ENCODE assay signal across 1 cellular context in genomic region chr6:5082487-5083306, GRCh38.
A peak's percentile ranks its signal among the peaks of the same experiment; 100 is the strongest.
TF ChIP-seq lines count a peak whose summit lies in the region.

No MANE protein-coding gene starts in this region.

TF ChIP-seq in HepG2, 621 proteins besides CTCF, POLR2A, EP300 and RAD21 (continued from another document and continues in another):
- TF ChIP-seq, protein P1, sequence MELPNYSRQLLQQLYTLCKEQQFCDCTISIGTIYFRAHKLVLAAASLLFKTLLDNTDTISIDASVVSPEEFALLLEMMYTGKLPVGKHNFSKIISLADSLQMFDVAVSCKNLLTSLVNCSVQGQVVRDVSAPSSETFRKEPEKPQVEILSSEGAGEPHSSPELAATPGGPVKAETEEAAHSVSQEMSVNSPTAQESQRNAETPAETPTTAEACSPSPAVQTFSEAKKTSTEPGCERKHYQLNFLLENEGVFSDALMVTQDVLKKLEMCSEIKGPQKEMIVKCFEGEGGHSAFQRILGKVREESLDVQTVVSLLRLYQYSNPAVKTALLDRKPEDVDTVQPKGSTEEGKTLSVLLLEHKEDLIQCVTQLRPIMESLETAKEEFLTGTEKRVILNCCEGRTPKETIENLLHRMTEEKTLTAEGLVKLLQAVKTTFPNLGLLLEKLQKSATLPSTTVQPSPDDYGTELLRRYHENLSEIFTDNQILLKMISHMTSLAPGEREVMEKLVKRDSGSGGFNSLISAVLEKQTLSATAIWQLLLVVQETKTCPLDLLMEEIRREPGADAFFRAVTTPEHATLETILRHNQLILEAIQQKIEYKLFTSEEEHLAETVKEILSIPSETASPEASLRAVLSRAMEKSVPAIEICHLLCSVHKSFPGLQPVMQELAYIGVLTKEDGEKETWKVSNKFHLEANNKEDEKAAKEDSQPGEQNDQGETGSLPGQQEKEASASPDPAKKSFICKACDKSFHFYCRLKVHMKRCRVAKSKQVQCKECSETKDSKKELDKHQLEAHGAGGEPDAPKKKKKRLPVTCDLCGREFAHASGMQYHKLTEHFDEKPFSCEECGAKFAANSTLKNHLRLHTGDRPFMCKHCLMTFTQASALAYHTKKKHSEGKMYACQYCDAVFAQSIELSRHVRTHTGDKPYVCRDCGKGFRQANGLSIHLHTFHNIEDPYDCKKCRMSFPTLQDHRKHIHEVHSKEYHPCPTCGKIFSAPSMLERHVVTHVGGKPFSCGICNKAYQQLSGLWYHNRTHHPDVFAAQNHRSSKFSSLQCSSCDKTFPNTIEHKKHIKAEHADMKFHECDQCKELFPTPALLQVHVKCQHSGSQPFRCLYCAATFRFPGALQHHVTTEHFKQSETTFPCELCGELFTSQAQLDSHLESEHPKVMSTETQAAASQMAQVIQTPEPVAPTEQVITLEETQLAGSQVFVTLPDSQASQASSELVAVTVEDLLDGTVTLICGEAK (IDR thresholded peaks at IDR 0.05): no peak
- TF ChIP-seq, protein P1 (CRISPR knock-in tag; IDR thresholded peaks at IDR 0.05): peak; percentile 83
- no peak for TF ChIP-seq FLYWCH1 (CRISPR knock-in tag; IDR thresholded peaks at IDR 0.05)
- no peak for TF ChIP-seq KLF15 (CRISPR knock-in tag; IDR thresholded peaks at IDR 0.05; ENCODE audit: borderline replicate concordance)
- TF ChIP-seq DNMT3B (CRISPR knock-in tag; conservative IDR thresholded peaks at IDR 0.05): no peak
- TF ChIP-seq ZFX (CRISPR knock-in tag; IDR thresholded peaks at IDR 0.05; ENCODE audit: low read depth): peak; percentile 96
- no peak for TF ChIP-seq ZEB1 (IDR thresholded peaks at IDR 0.05; ENCODE audit: insufficient replicate concordance, low read depth)
- TF ChIP-seq, protein P2, sequence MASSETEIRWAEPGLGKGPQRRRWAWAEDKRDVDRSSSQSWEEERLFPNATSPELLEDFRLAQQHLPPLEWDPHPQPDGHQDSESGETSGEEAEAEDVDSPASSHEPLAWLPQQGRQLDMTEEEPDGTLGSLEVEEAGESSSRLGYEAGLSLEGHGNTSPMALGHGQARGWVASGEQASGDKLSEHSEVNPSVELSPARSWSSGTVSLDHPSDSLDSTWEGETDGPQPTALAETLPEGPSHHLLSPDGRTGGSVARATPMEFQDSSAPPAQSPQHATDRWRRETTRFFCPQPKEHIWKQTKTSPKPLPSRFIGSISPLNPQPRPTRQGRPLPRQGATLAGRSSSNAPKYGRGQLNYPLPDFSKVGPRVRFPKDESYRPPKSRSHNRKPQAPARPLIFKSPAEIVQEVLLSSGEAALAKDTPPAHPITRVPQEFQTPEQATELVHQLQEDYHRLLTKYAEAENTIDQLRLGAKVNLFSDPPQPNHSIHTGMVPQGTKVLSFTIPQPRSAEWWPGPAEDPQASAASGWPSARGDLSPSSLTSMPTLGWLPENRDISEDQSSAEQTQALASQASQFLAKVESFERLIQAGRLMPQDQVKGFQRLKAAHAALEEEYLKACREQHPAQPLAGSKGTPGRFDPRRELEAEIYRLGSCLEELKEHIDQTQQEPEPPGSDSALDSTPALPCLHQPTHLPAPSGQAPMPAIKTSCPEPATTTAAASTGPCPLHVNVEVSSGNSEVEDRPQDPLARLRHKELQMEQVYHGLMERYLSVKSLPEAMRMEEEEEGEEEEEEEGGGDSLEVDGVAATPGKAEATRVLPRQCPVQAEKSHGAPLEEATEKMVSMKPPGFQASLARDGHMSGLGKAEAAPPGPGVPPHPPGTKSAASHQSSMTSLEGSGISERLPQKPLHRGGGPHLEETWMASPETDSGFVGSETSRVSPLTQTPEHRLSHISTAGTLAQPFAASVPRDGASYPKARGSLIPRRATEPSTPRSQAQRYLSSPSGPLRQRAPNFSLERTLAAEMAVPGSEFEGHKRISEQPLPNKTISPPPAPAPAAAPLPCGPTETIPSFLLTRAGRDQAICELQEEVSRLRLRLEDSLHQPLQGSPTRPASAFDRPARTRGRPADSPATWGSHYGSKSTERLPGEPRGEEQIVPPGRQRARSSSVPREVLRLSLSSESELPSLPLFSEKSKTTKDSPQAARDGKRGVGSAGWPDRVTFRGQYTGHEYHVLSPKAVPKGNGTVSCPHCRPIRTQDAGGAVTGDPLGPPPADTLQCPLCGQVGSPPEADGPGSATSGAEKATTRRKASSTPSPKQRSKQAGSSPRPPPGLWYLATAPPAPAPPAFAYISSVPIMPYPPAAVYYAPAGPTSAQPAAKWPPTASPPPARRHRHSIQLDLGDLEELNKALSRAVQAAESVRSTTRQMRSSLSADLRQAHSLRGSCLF (CRISPR knock-in tag; IDR thresholded peaks at IDR 0.05; ENCODE audit: borderline replicate concordance): no peak
- TF ChIP-seq SCMH1 (CRISPR knock-in tag; IDR thresholded peaks at IDR 0.05; ENCODE audit: borderline replicate concordance): no peak
- TF ChIP-seq PHB2 (IDR thresholded peaks at IDR 0.05; ENCODE audit: partially characterized antibody): no peak
- TF ChIP-seq E2F2 (CRISPR knock-in tag; IDR thresholded peaks at IDR 0.05; ENCODE audit: borderline replicate concordance): no peak
- no peak for TF ChIP-seq BCLAF1 (IDR thresholded peaks at IDR 0.05)
- TF ChIP-seq PCBP2 (optimal IDR thresholded peaks at IDR 0.05; ENCODE audit: low read depth, low read length, poor library complexity, severe bottlenecking): no peak
- TF ChIP-seq NCOA5 (CRISPR knock-in tag; IDR thresholded peaks at IDR 0.05): no peak
- no peak for TF ChIP-seq ZZZ3 (CRISPR knock-in tag; IDR thresholded peaks at IDR 0.05; ENCODE audit: borderline replicate concordance)
- TF ChIP-seq SNAPC5 (CRISPR knock-in tag; IDR thresholded peaks at IDR 0.05; ENCODE audit: borderline replicate concordance): 0 out of 2 replicates have a peak, but pooled peaks have one; percentile 0
- no peak for TF ChIP-seq ZNF513 (CRISPR knock-in tag; conservative IDR thresholded peaks at IDR 0.05)
- no peak for TF ChIP-seq ARNT2 (CRISPR knock-in tag; IDR thresholded peaks at IDR 0.05; ENCODE audit: low read depth)
- no peak for TF ChIP-seq MAFK (conservative IDR thresholded peaks at IDR 0.05 in 1 of 2, IDR thresholded peaks at IDR 0.05 in 1 of 2; ENCODE audit: low read length in 2 of 2)
- TF ChIP-seq, protein P3, sequence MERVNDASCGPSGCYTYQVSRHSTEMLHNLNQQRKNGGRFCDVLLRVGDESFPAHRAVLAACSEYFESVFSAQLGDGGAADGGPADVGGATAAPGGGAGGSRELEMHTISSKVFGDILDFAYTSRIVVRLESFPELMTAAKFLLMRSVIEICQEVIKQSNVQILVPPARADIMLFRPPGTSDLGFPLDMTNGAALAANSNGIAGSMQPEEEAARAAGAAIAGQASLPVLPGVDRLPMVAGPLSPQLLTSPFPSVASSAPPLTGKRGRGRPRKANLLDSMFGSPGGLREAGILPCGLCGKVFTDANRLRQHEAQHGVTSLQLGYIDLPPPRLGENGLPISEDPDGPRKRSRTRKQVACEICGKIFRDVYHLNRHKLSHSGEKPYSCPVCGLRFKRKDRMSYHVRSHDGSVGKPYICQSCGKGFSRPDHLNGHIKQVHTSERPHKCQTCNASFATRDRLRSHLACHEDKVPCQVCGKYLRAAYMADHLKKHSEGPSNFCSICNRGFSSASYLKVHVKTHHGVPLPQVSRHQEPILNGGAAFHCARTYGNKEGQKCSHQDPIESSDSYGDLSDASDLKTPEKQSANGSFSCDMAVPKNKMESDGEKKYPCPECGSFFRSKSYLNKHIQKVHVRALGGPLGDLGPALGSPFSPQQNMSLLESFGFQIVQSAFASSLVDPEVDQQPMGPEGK (CRISPR knock-in tag; IDR thresholded peaks at IDR 0.05): peak; percentile 63
- peak; percentile 76 for TF ChIP-seq ZMYM3 (CRISPR knock-in tag; IDR thresholded peaks at IDR 0.05)
- peak; percentile 74; the same call in 1 of the 2 replicates for TF ChIP-seq ZNF124 (CRISPR knock-in tag; IDR thresholded peaks at IDR 0.05)
- no peak for TF ChIP-seq ZNF660 (CRISPR knock-in tag; IDR thresholded peaks at IDR 0.05; ENCODE audit: borderline replicate concordance, low read depth)
- TF ChIP-seq ZBTB3 (CRISPR knock-in tag; IDR thresholded peaks at IDR 0.05; ENCODE audit: borderline replicate concordance, low read depth): no peak
- peak; percentile 57; the same call in 1 of the 2 replicates for TF ChIP-seq ETV5 (CRISPR knock-in tag; IDR thresholded peaks at IDR 0.05; ENCODE audit: borderline replicate concordance)
- TF ChIP-seq, protein P4, sequence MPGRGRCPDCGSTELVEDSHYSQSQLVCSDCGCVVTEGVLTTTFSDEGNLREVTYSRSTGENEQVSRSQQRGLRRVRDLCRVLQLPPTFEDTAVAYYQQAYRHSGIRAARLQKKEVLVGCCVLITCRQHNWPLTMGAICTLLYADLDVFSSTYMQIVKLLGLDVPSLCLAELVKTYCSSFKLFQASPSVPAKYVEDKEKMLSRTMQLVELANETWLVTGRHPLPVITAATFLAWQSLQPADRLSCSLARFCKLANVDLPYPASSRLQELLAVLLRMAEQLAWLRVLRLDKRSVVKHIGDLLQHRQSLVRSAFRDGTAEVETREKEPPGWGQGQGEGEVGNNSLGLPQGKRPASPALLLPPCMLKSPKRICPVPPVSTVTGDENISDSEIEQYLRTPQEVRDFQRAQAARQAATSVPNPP (CRISPR knock-in tag; IDR thresholded peaks at IDR 0.05): no peak
- no peak for TF ChIP-seq U2AF2 (IDR thresholded peaks at IDR 0.05; ENCODE audit: low read depth, low read length)
- TF ChIP-seq ZNF264 (CRISPR knock-in tag; IDR thresholded peaks at IDR 0.05): peak; percentile 47; the same call in 1 of the 2 replicates
- TF ChIP-seq ZNF562 (CRISPR knock-in tag; IDR thresholded peaks at IDR 0.05; ENCODE audit: borderline replicate concordance): no peak
- TF ChIP-seq ZNF576 (CRISPR knock-in tag; IDR thresholded peaks at IDR 0.05): no peak
